ENCODE assay signal across 9 cellular contexts in genomic region chr1:156055343-156055645, GRCh38. TPM values are rescaled to one million over a fixed set of nuclear protein-coding genes. Genes with fewer than 3 reads are reported as not detected.
DNase-seq lines count a peak whose midpoint lies in the region; ATAC-seq and TF ChIP-seq lines count a peak whose summit lies in the region.
"Had no signal": no experiment of that assay in that cellular context is flagged by ENCODE, and none has a peak within 500 bp of the region (broad histone marks: within the 10 kb centered on the region; RNA-seq: fewer than 3 reads in every experiment).

No MANE protein-coding gene starts in this region.

- TF ChIP-seq CTCF in H9 (conservative IDR thresholded peaks at IDR 0.05): no peak
- no peak for TF ChIP-seq CTCF in hepatocyte (IDR thresholded peaks at IDR 0.05; ENCODE audit: poor library complexity)

- H3K4me1 Mint-ChIP-seq in H9: peaks cover 20% of the 10 kb centered on the region in 2 experiments
- peaks cover 27% of the 10 kb centered on the region for H3K4me1 Mint-ChIP-seq in activated CD4-positive, alpha-beta memory T cell treated with anti-CD3 and anti-CD28 coated beads for 36 hours (ENCODE audit: low read depth)

- no peak for DNase-seq in H9
- DNase-seq in activated CD4-positive, alpha-beta memory T cell treated with anti-CD3 and anti-CD28 coated beads for 36 hours: no peak
- no peak for DNase-seq in hepatocyte (ENCODE audit: low spot score)
- DNase-seq in COR-L47 (lab: John Stamatoyannopoulos, UW): no peak
- DNase-seq in DMS 273 (lab: John Stamatoyannopoulos, UW; ENCODE audit: unreplicated experiment): no peak
- no peak for DNase-seq in NCI-H748 (lab: John Stamatoyannopoulos, UW; ENCODE audit: unreplicated experiment)
- DNase-seq: stimulated activated CD4-positive, alpha-beta T cell treated with anti-CD3 and anti-CD28 coated beads, Interleukin-1b, Interleukin-23, amount 100 ng/mL, for 48 hours had no signal

- H2BK20ac ChIP-seq in H9 (ENCODE audit: low read depth, low read length, poor library complexity, severe bottlenecking): no peak overlapping the region

- no peak overlapping the region for H2BK12ac ChIP-seq in H9 (ENCODE audit: insufficient read length, low read depth, low read length)

- peaks cover 10% of the 10 kb centered on the region for H3K23me2 ChIP-seq in H9 (ENCODE audit: insufficient read length, low read depth, low read length, poor library complexity, severe bottlenecking)

- H3K4me3 ChIP-seq in hepatocyte (peak overlapping the region; percentile 83), skin epidermis (peak overlapping the region; percentile 60 to 95 (median 74))

- H3K14ac ChIP-seq in H9 (ENCODE audit: insufficient read depth, low read length): no peak overlapping the region

- H3K56ac ChIP-seq in H9 (ENCODE audit: insufficient read length, low read depth, low read length): no peak overlapping the region

- H4K8ac ChIP-seq in H9 (replicated peaks; ENCODE audit: insufficient read length, low read depth, low read length): no peak overlapping the region

- no peaks in the 10 kb centered on the region for H3K9me3 Mint-ChIP-seq in H9
- H3K9me3 Mint-ChIP-seq in activated CD4-positive, alpha-beta memory T cell treated with anti-CD3 and anti-CD28 coated beads for 36 hours: no peaks in the 10 kb centered on the region

- no peak for ATAC-seq in HG02763 (IDR thresholded peaks at IDR 0.05; ENCODE audit: unreplicated experiment)

- intact Hi-C loops in activated CD4-positive, alpha-beta memory T cell treated with anti-CD3 and anti-CD28 coated beads for 36 hours (cut with micrococcal nuclease): loop anchor here (2.0 to 10.0 kb wide), 4 partner anchors 72 to 310 kb away; partner anchors contain the start of genes KHDC4 and RIT1

- H4K5ac ChIP-seq in H9 (ENCODE audit: insufficient read length, low read depth, low read length): no peak overlapping the region

- peak overlapping the region in 2 of 3 experiments; percentile 15 to 77; a peak in 4 of 7 replicates for H3K27ac Mint-ChIP-seq in H9
- peak overlapping the region; percentile 96 for H3K27ac Mint-ChIP-seq in activated CD4-positive, alpha-beta memory T cell treated with anti-CD3 and anti-CD28 coated beads for 36 hours

- H3K9me3 ChIP-seq in H9 (ENCODE audit: control insufficient read depth, low read depth, low read length): no peaks in the 10 kb centered on the region
- no peaks in the 10 kb centered on the region for H3K9me3 ChIP-seq in hepatocyte (ENCODE audit: low read depth)

- H4K91ac ChIP-seq in H9 (ENCODE audit: insufficient read length, low read depth, low read length): no peak overlapping the region

- H3K27me3 Mint-ChIP-seq in H9 (ENCODE audit: low read depth): peaks cover under 1% of the 10 kb centered on the region; the same call in 1 of the 2 replicates
- H3K27me3 Mint-ChIP-seq in activated CD4-positive, alpha-beta memory T cell treated with anti-CD3 and anti-CD28 coated beads for 36 hours: no peaks in the 10 kb centered on the region

- no peak overlapping the region for H2AFZ ChIP-seq in H9 (ENCODE audit: low read length)
- peak overlapping the region; percentile 94 for H2AFZ ChIP-seq in hepatocyte

- CTCF ChIA-PET in activated CD4-positive, alpha-beta memory T cell treated with anti-CD3 and anti-CD28 coated beads for 36 hours (lab: Charles Lee): interaction anchor here (0.8 to 1.2 kb wide), 2 partner anchors 10 to 11 kb away, joined by 3 read pairs; no protein-coding TSS in a partner anchor

- no CpG with 5 or more reads among the region's 7 CpGs for WGBS in H9 (ENCODE audit: extremely low coverage, insufficient read length, low lambda C conversion rate)
- 5% methylated on average over 7 of the region's 7 CpGs for WGBS in hepatocyte (ENCODE audit: low lambda C conversion rate, missing lambda C conversion rate)

- H3K9ac ChIP-seq in H9 (ENCODE audit: extremely low read depth, insufficient read length, low read length): peak overlapping the region; percentile 52

- POLR2A ChIA-PET in activated CD4-positive, alpha-beta memory T cell treated with anti-CD3 and anti-CD28 coated beads for 36 hours (lab: Charles Lee): no interaction called here

- H3K79me2 ChIP-seq in H9 (ENCODE audit: insufficient read depth, low read length): no peaks in the 10 kb centered on the region; the same call in 1 of the 2 replicates
- peaks cover 38% of the 10 kb centered on the region for H3K79me2 ChIP-seq in hepatocyte

- H3K27me3 ChIP-seq in H9 (ENCODE audit: insufficient read depth, low read length) (no peaks in the 10 kb centered on the region), hepatocyte (no peaks in the 10 kb centered on the region)

- H3K27ac ChIP-seq in H9 (ENCODE audit: insufficient read length, low read depth, low read length) (no peak overlapping the region), hepatocyte (peak overlapping the region; percentile 56), skin epidermis (peak overlapping the region in 20 of 21 experiments; percentile 56 to 97 (median 92))

- no peak overlapping the region for H3K4ac ChIP-seq in H9 (ENCODE audit: low read depth, low read length)

- no peaks in the 10 kb centered on the region for H3K9me2 ChIP-seq in hepatocyte (replicated peaks; ENCODE audit: insufficient read depth)

- H3K4me1 ChIP-seq in H9 (ENCODE audit: insufficient read depth, low read length) (0 out of 2 replicates have a peak, but pooled peaks cover 2% of the 10 kb centered on the region), hepatocyte (ENCODE audit: insufficient read depth) (peaks cover 2% of the 10 kb centered on the region)

- H3K18ac ChIP-seq in H9 (ENCODE audit: insufficient read length, low read depth, low read length): no peak overlapping the region

- no peak overlapping the region for H3T11ph ChIP-seq in H9 (ENCODE audit: low read length)

- H3K4me2 ChIP-seq in H9 (ENCODE audit: insufficient read depth, insufficient read length, low read length) (peak overlapping the region; percentile 73), hepatocyte (peak overlapping the region; percentile 83)

- H3K36me3 Mint-ChIP-seq in H9 (ENCODE audit: insufficient read depth in 1 of 3, low read depth in 3 of 3): peaks cover 17 to 37% (median 32%) of the 10 kb centered on the region in 3 experiments
- H3K36me3 Mint-ChIP-seq in activated CD4-positive, alpha-beta memory T cell treated with anti-CD3 and anti-CD28 coated beads for 36 hours: peaks cover 3% of the 10 kb centered on the region

- H3K36me3 ChIP-seq in hepatocyte (replicated peaks; ENCODE audit: insufficient read depth, low read depth): no peaks in the 10 kb centered on the region

- H2AK5ac ChIP-seq in H9 (ENCODE audit: insufficient read length, low read length): no peak overlapping the region

- no peak overlapping the region for H2BK120ac ChIP-seq in H9 (ENCODE audit: low read depth, low read length, poor library complexity, severe bottlenecking)

- H4K20me1 ChIP-seq in H9 (ENCODE audit: control insufficient read depth, insufficient read depth, insufficient read length) (no peaks in the 10 kb centered on the region), hepatocyte (ENCODE audit: insufficient read depth, poor library complexity, severe bottlenecking) (peaks cover 4% of the 10 kb centered on the region)

- H2BK15ac ChIP-seq in H9 (ENCODE audit: low read depth, low read length): no peak overlapping the region

- no peak overlapping the region for H2BK5ac ChIP-seq in H9 (ENCODE audit: insufficient read length, low read length)

- peaks cover 4% of the 10 kb centered on the region for H3K79me1 ChIP-seq in H9 (ENCODE audit: insufficient read depth, low read depth, low read length, poor library complexity, severe bottlenecking)

- H3K23ac ChIP-seq in H9 (ENCODE audit: insufficient read length, low read depth, low read length): no peak overlapping the region

- peak overlapping the region; percentile 90 to 93 for H3K4me3 Mint-ChIP-seq in H9
- H3K4me3 Mint-ChIP-seq in activated CD4-positive, alpha-beta memory T cell treated with anti-CD3 and anti-CD28 coated beads for 36 hours: peak overlapping the region; percentile 93

RNA-seq across cellular contexts. Expression of gene LAMTOR2, which starts 0.7 kb away (rescaled TPM):
- total RNA-seq in H9 (2021) (50.6 and 55.0 TPM in 2 replicates), hepatocyte (48.5 and 73.1 TPM in 2 replicates)
- 10 to 100 TPM; 61.4 to 65.1 TPM for total RNA-seq in activated CD4-positive, alpha-beta memory T cell treated with anti-CD3 and anti-CD28 coated beads for 36 hours
- 142 and 165 TPM in 2 replicates for polyA plus RNA-seq in hepatocyte

RNA-seq across cellular contexts. Expression of gene UBQLN4, which starts 1.7 kb away (rescaled TPM):
- 45.6 and 49.4 TPM in 2 replicates for total RNA-seq in H9 (2021)
- total RNA-seq in activated CD4-positive, alpha-beta memory T cell treated with anti-CD3 and anti-CD28 coated beads for 36 hours: 10 to 100 TPM; 32.7 to 32.9 TPM
- total RNA-seq in hepatocyte: 35.3 and 37.8 TPM in 2 replicates
- 29.5 and 35.5 TPM in 2 replicates for polyA plus RNA-seq in hepatocyte

RNA-seq across cellular contexts. Expression of gene RAB25, which starts 5.7 kb away (rescaled TPM):
- total RNA-seq in H9 (2021) (42.8 and 43.1 TPM in 2 replicates), hepatocyte (71.1 and 77.9 TPM in 2 replicates)
- total RNA-seq in activated CD4-positive, alpha-beta memory T cell treated with anti-CD3 and anti-CD28 coated beads for 36 hours: under 1 TPM; 0.52 to 0.56 TPM
- polyA plus RNA-seq in hepatocyte: 91.6 and 106 TPM in 2 replicates

RNA-seq across cellular contexts. Expression of gene MEX3A, which starts 27.0 kb away (rescaled TPM):
- total RNA-seq in H9 (2021) (64.6 and 68.0 TPM in 2 replicates), hepatocyte (11.0 and 12.0 TPM in 2 replicates)
- under 1 TPM; 0.43 to 0.51 TPM for total RNA-seq in activated CD4-positive, alpha-beta memory T cell treated with anti-CD3 and anti-CD28 coated beads for 36 hours
- 9.3 and 10.8 TPM in 2 replicates for polyA plus RNA-seq in hepatocyte

RNA-seq across cellular contexts. Expression of gene SSR2, which starts 34.5 kb away (rescaled TPM):
- 170 and 172 TPM in 2 replicates for total RNA-seq in H9 (2021)
- 100 to 1,000 TPM; 171 to 175 TPM for total RNA-seq in activated CD4-positive, alpha-beta memory T cell treated with anti-CD3 and anti-CD28 coated beads for 36 hours
- total RNA-seq in hepatocyte: 393 and 416 TPM in 2 replicates
- 326 and 360 TPM in 2 replicates for polyA plus RNA-seq in hepatocyte

Comparison
In these comparisons a context has a peak if more than half of its experiments do, and no peak if none do; other contexts are left out.
1. RNA of gene RAB25, which starts 5.7 kb away (total RNA-seq): 71.1 to 77.9 TPM in hepatocyte and 42.8 to 43.1 TPM in H9; 0.52 to 0.56 TPM in activated CD4-positive, alpha-beta memory T cell treated with anti-CD3 and anti-CD28 coated beads for 36 hours; every median in the first group is over 10 times any median in the second.